ENCODE assay signal across 1 cellular context in genomic region chr5:124741711-124742496, GRCh38.
TF ChIP-seq lines count a peak whose summit lies in the region.

No MANE protein-coding gene starts in this region.

TF ChIP-seq in HEK293, 187 proteins besides CTCF, POLR2A, EP300 and RAD21 (continued from another document):
- TF ChIP-seq KLF17 (tag by site-specific recombination; IDR thresholded peaks at IDR 0.05) (peak; percentile 92), TSHZ1 (tag by site-specific recombination; IDR thresholded peaks at IDR 0.05; ENCODE audit: borderline replicate concordance) (peak; percentile 98), ZNF707 (tag by site-specific recombination; IDR thresholded peaks at IDR 0.05) (no peak), ZNF596 (tag by site-specific recombination; IDR thresholded peaks at IDR 0.05) (peak; percentile 89), ZNF677 (tag by site-specific recombination; IDR thresholded peaks at IDR 0.05) (no peak), ZBTB44 (tag by site-specific recombination; IDR thresholded peaks at IDR 0.05) (peak; percentile 89), ZBTB48 (tag by site-specific recombination; IDR thresholded peaks at IDR 0.05) (no peak), ZNF692 (tag by site-specific recombination; IDR thresholded peaks at IDR 0.05) (peak; percentile 43; the same call in 1 of the 2 replicates), ZBTB1 (tag by site-specific recombination; IDR thresholded peaks at IDR 0.05) (0 out of 2 replicates have a peak, but pooled peaks have one; percentile 31), ZXDB (tag by site-specific recombination; IDR thresholded peaks at IDR 0.05) (peak; percentile 94), BCL11A (tag by site-specific recombination; IDR thresholded peaks at IDR 0.05; ENCODE audit: low read depth) (peak; percentile 96), ZBTB17 (tag by site-specific recombination; IDR thresholded peaks at IDR 0.05) (peak; percentile 84), ZBTB20 (tag by site-specific recombination; IDR thresholded peaks at IDR 0.05) (peak; percentile 61; the same call in 1 of the 2 replicates), SCRT1 (tag by site-specific recombination; IDR thresholded peaks at IDR 0.05; ENCODE audit: borderline replicate concordance) (peak; percentile 92), ZEB2 (tag by site-specific recombination; IDR thresholded peaks at IDR 0.05) (peak; percentile 93; the same call in 1 of the 2 replicates), KLF8 (tag by site-specific recombination; IDR thresholded peaks at IDR 0.05) (peak; percentile 76), ZSCAN16 (tag by site-specific recombination; IDR thresholded peaks at IDR 0.05) (peak; percentile 93), BCL11B (tag by site-specific recombination; IDR thresholded peaks at IDR 0.05; ENCODE audit: low read depth) (peak; percentile 88), ZNF654 (tag by site-specific recombination; IDR thresholded peaks at IDR 0.05; ENCODE audit: low read depth) (no peak), OSR2 (tag by site-specific recombination; IDR thresholded peaks at IDR 0.05) (peak; percentile 95), ZNF184 (tag by site-specific recombination; IDR thresholded peaks at IDR 0.05) (peak; percentile 41; the same call in 1 of the 2 replicates), MZF1 (tag by site-specific recombination; IDR thresholded peaks at IDR 0.05; ENCODE audit: borderline replicate concordance) (peak; percentile 71), ZNF514 (tag by site-specific recombination; IDR thresholded peaks at IDR 0.05) (no peak), ZNF580 (tag by site-specific recombination; IDR thresholded peaks at IDR 0.05) (peak; percentile 61), SP7 (tag by site-specific recombination; IDR thresholded peaks at IDR 0.05) (peak; percentile 96), ZBTB6 (tag by site-specific recombination; IDR thresholded peaks at IDR 0.05) (peak; percentile 38; the same call in 1 of the 2 replicates), ZSCAN30 (tag by site-specific recombination; IDR thresholded peaks at IDR 0.05) (peak; percentile 86), KLF7 (tag by site-specific recombination; IDR thresholded peaks at IDR 0.05; ENCODE audit: borderline replicate concordance) (peak; percentile 43; the same call in 1 of the 2 replicates), PRDM1 (tag by site-specific recombination; IDR thresholded peaks at IDR 0.05) (0 out of 2 replicates have a peak, but pooled peaks have one; percentile 63), KLF1 (tag by site-specific recombination; IDR thresholded peaks at IDR 0.05) (peak; percentile 42), PATZ1 (tag by site-specific recombination; IDR thresholded peaks at IDR 0.05) (peak; percentile 44; the same call in 1 of the 2 replicates), ZNF639 (tag by site-specific recombination; IDR thresholded peaks at IDR 0.05) (peak; percentile 74; the same call in 1 of the 2 replicates), ZNF24 (tag by site-specific recombination; IDR thresholded peaks at IDR 0.05) (peak; percentile 87), GLI2 (tag by site-specific recombination; IDR thresholded peaks at IDR 0.05; ENCODE audit: borderline replicate concordance, low read depth) (peak; percentile 88; the same call in 1 of the 2 replicates), ZNF174 (tag by site-specific recombination; IDR thresholded peaks at IDR 0.05) (no peak), ZNF610 (tag by site-specific recombination; IDR thresholded peaks at IDR 0.05; ENCODE audit: borderline replicate concordance) (0 out of 2 replicates have a peak, but pooled peaks have one; percentile 27), ZNF837 (tag by site-specific recombination; IDR thresholded peaks at IDR 0.05) (0 out of 2 replicates have a peak, but pooled peaks have one; percentile 72), ZBTB8A (tag by site-specific recombination; IDR thresholded peaks at IDR 0.05) (peak; percentile 45), REPIN1 (tag by site-specific recombination; IDR thresholded peaks at IDR 0.05; ENCODE audit: low read depth) (no peak), ZFHX2 (tag by site-specific recombination; conservative IDR thresholded peaks at IDR 0.05) (no peak)
